ENCODE assay signal across 29 cellular contexts in genomic region chr11:9193316-9193715, GRCh38.
"Had no signal": no experiment of that assay in that cellular context is flagged by ENCODE, and none has a peak within 500 bp of the region (broad histone marks: within the 10 kb centered on the region; RNA-seq: fewer than 3 reads in every experiment).

No MANE protein-coding gene starts in this region.

- H3K36me3 ChIP-seq: ovary, transverse colon, vagina had no signal

- H3K27ac ChIP-seq: neutrophil, ovary, parathyroid adenoma, psoas muscle, right lobe of liver, sigmoid colon, stomach, thoracic aorta, tibial artery, transverse colon, upper lobe of left lung, vagina had no signal

- H3K27me3 Mint-ChIP-seq: naive thymus-derived CD4-positive, alpha-beta T cell; progenitor cell of endocrine pancreas; stimulated activated naive B cell treated with anti-CD40 and anti-IgM and Interleukin-4, amounts not matched to agents 10 μg/mL and 1 μg/mL and 100 μg/mL, for 72 hours; stimulated activated naive CD8-positive, alpha-beta T cell treated with anti-CD3 and anti-CD28 coated beads, Interleukin-15, Interleukin-2, amounts not matched to agents 100 ng/mL and 50 ng/mL, for 24 hours had no signal

- H3K4me1 ChIP-seq: parathyroid adenoma, psoas muscle, right lobe of liver, sigmoid colon, stomach, tibial artery, transverse colon, upper lobe of left lung, vagina had no signal

- H3K79me2 ChIP-seq: parathyroid adenoma had no signal

- DNase-seq: naive thymus-derived CD4-positive, alpha-beta T cell; natural killer cell; nucleus accumbens; ovary; posterior cingulate gyrus; psoas muscle; right cardiac atrium; right lobe of liver; sigmoid colon; small intestine; stimulated activated CD4-positive, alpha-beta T cell treated with anti-CD3 and anti-CD28 coated beads, Interleukin-15, amount 100 ng/mL, for 24 hours; stimulated activated CD4-positive, alpha-beta T cell treated with anti-CD3 and anti-CD28 coated beads, Interleukin-2, amount 100 ng/mL, for 24 hours; stimulated activated CD4-positive, alpha-beta T cell treated with anti-CD3 and anti-CD28 coated beads, Interleukin-2, amount 100 ng/mL, for 48 hours; stimulated activated CD4-positive, alpha-beta T cell treated with anti-CD3 and anti-CD28 coated beads, Interleukin-4, amount 100 ng/mL, for 24 hours; stimulated activated naive B cell treated with anti-CD40 and anti-IgM and Interleukin-4, amounts not matched to agents 10 μg/mL and 1 μg/mL and 100 μg/mL, for 72 hours; stimulated activated naive CD4-positive, alpha-beta T cell treated with Interleukin-2 at 50 U/mL for 16 hours; stomach; tibial artery; transverse colon; upper lobe of left lung had no signal

- H3K4me1 Mint-ChIP-seq: natural killer cell; nephron; stimulated activated effector memory CD8-positive, alpha-beta T cell treated with anti-CD3 and anti-CD28 coated beads, Interleukin-12 subunit alpha, Interleukin-12 subunit beta, amount 100 ng/mL, for 72 hours had no signal

- H3K27ac Mint-ChIP-seq: naive thymus-derived CD4-positive, alpha-beta T cell; natural killer cell; nephron; progenitor cell of endocrine pancreas; stimulated activated effector memory CD8-positive, alpha-beta T cell treated with anti-CD3 and anti-CD28 coated beads, Interleukin-12 subunit alpha, Interleukin-12 subunit beta, amount 100 ng/mL, for 72 hours; stimulated activated naive B cell treated with anti-CD40 and anti-IgM and Interleukin-4, amounts not matched to agents 10 μg/mL and 1 μg/mL and 100 μg/mL, for 72 hours; stimulated activated naive CD8-positive, alpha-beta T cell treated with anti-CD3 and anti-CD28 coated beads, Interleukin-15, Interleukin-2, amounts not matched to agents 100 ng/mL and 50 ng/mL, for 24 hours had no signal

- H3K9me3 ChIP-seq: neutrophil, ovary, psoas muscle, right lobe of liver, sigmoid colon, stomach, thoracic aorta, tibial artery, transverse colon, upper lobe of left lung, vagina had no signal

- H3K4me3 Mint-ChIP-seq: naive thymus-derived CD4-positive, alpha-beta T cell; natural killer cell; nephron; stimulated activated effector memory CD8-positive, alpha-beta T cell treated with anti-CD3 and anti-CD28 coated beads, Interleukin-12 subunit alpha, Interleukin-12 subunit beta, amount 100 ng/mL, for 72 hours; stimulated activated naive B cell treated with anti-CD40 and anti-IgM and Interleukin-4, amounts not matched to agents 10 μg/mL and 1 μg/mL and 100 μg/mL, for 72 hours; stimulated activated naive CD8-positive, alpha-beta T cell treated with anti-CD3 and anti-CD28 coated beads, Interleukin-15, Interleukin-2, amounts not matched to agents 100 ng/mL and 50 ng/mL, for 24 hours had no signal

- H3K9me3 Mint-ChIP-seq: natural killer cell; stimulated activated effector memory CD8-positive, alpha-beta T cell treated with anti-CD3 and anti-CD28 coated beads, Interleukin-12 subunit alpha, Interleukin-12 subunit beta, amount 100 ng/mL, for 72 hours; stimulated activated naive CD8-positive, alpha-beta T cell treated with anti-CD3 and anti-CD28 coated beads, Interleukin-15, Interleukin-2, amounts not matched to agents 100 ng/mL and 50 ng/mL, for 24 hours had no signal

- FAIRE-seq: small intestine, urothelium cell line had no signal

- H2AFZ ChIP-seq: parathyroid adenoma had no signal

- H3K27me3 ChIP-seq: neutrophil, ovary, right lobe of liver, sigmoid colon, stomach, tibial artery, transverse colon, upper lobe of left lung, vagina had no signal

- H3K4me3 ChIP-seq: ovary, psoas muscle, right lobe of liver, sigmoid colon, stomach, thoracic aorta, tibial artery, transverse colon, upper lobe of left lung, vagina had no signal

- H3K36me3 Mint-ChIP-seq: natural killer cell; stimulated activated effector memory CD8-positive, alpha-beta T cell treated with anti-CD3 and anti-CD28 coated beads, Interleukin-12 subunit alpha, Interleukin-12 subunit beta, amount 100 ng/mL, for 72 hours had no signal

- H3K9ac ChIP-seq: parathyroid adenoma had no signal
